18 cellular contexts compared by ENCODE assay signal in genomic region chr10:113515521-113516045, GRCh38. TPM values are rescaled to one million over a fixed set of nuclear protein-coding genes. Genes with fewer than 3 reads are reported as not detected.
DNase-seq lines count a peak whose midpoint lies in the region; ATAC-seq and TF ChIP-seq lines count a peak whose summit lies in the region.
"Had no signal": no experiment of that assay in that cellular context is flagged by ENCODE, and none has a peak within 500 bp of the region (broad histone marks: within the 10 kb centered on the region; RNA-seq: fewer than 3 reads in every experiment).

No MANE protein-coding gene starts in this region.

- H3K27me3 ChIP-seq in GM23248 (replicated peaks; ENCODE audit: insufficient read depth) (0 out of 2 replicates have a peak, but pooled peaks cover 2% of the 10 kb centered on the region), dorsolateral prefrontal cortex (peaks cover 0 to 2% (median 0%) of the 10 kb centered on the region in 45 donors)

- 12 to 18% methylated on average over 8 of the region's 8 CpGs for WGBS in GM23248 (ENCODE audit: low coverage in 1 of 2, low lambda C conversion rate in 2 of 2, missing lambda C conversion rate in 2 of 2), 2 experiments

- intact Hi-C loops in dorsolateral prefrontal cortex (cut with DNase I) = no loop called here

- H3K36me3 ChIP-seq in GM23248 (ENCODE audit: low read depth) = no peaks in the 10 kb centered on the region

- H4K20me1 ChIP-seq in GM23248 (ENCODE audit: insufficient read depth) = no peaks in the 10 kb centered on the region

- no peaks in the 10 kb centered on the region for H3K9me3 ChIP-seq in GM23248 (ENCODE audit: low read depth)

- no peaks in the 10 kb centered on the region for H3K9me2 ChIP-seq in GM23248 (ENCODE audit: insufficient read depth)

- in situ Hi-C loops in GM23248 (cut with MboI) = loop anchor here (10.0 kb wide), 1 partner anchor 121 kb away; no protein-coding TSS in a partner anchor

- peaks cover 17% of the 10 kb centered on the region for H3K4me1 ChIP-seq in GM23248 (ENCODE audit: insufficient read depth)

- H3K79me2 ChIP-seq in GM23248 (ENCODE audit: insufficient read depth) = no peaks in the 10 kb centered on the region

- peak; percentile 27 for DNase-seq in GM23248
- peak; percentile 11 for DNase-seq in choroid plexus epithelial cell (ENCODE audit: low read depth)
- peak; percentile 32 for DNase-seq in fibroblast of villous mesenchyme (ENCODE audit: low read depth)
- DNase-seq in GM10266 (ENCODE audit: extremely low spot score) = no peak
- DNase-seq in dorsolateral prefrontal cortex = no peak
- DNase-seq in NOMO-1 treated with dmso at 0.1 percent for 144 hours (lab: John Stamatoyannopoulos, UW; ENCODE audit: unreplicated experiment) = no peak
- DNase-seq: C1 segment of cervical spinal cord; CD8-positive, alpha-beta T cell; Karpas-422; NCI-H1694 treated with DMSO at 0.1 percent for 48 hours; NCI-H2081 treated with DMSO at 0.1 percent for 48 hours; NCI-H2171 treated with DMSO at 0.1 percent for 48 hours; NCI-H446; NCI-H526 had no signal

- ATAC-seq in GM21576 (IDR thresholded peaks at IDR 0.05; ENCODE audit: unreplicated experiment) = no peak
- ATAC-seq: CD8-positive, alpha-beta T cell; Right ventricle myocardium inferior had no signal

- H3F3A ChIP-seq in GM23248 (ENCODE audit: insufficient read depth) = 0 out of 2 replicates have a peak, but pooled peaks cover 2% of the 10 kb centered on the region

- H3K27ac ChIP-seq in GM23248 (no peak overlapping the region), dorsolateral prefrontal cortex (no peak overlapping the region)

- H3K4me3 ChIP-seq in GM23248 (no peak overlapping the region; the same call in 1 of the 2 replicates), choroid plexus epithelial cell (ENCODE audit: low read depth, low read length) (no peak overlapping the region), fibroblast of villous mesenchyme (ENCODE audit: low read depth, low read length) (no peak overlapping the region), dorsolateral prefrontal cortex (no peak overlapping the region)

- peak overlapping the region; percentile 49 for H2AFZ ChIP-seq in GM23248

- H3K9ac ChIP-seq in GM23248 = no peak overlapping the region

- no peak overlapping the region for H3K4me2 ChIP-seq in GM23248 (ENCODE audit: unreplicated experiment)

- no peak for TF ChIP-seq CTCF in choroid plexus epithelial cell (conservative IDR thresholded peaks at IDR 0.05; ENCODE audit: low read depth, low read length)
- TF ChIP-seq CTCF in fibroblast of villous mesenchyme (IDR thresholded peaks at IDR 0.05; ENCODE audit: insufficient read depth, low read depth, low read length) = no peak
- TF ChIP-seq CTCF in GM10266 (IDR thresholded peaks at IDR 0.05; ENCODE audit: control insufficient read depth, insufficient read depth, low read depth, missing control alignments) = no peak
- no peak for TF ChIP-seq CTCF in dorsolateral prefrontal cortex (IDR thresholded peaks at IDR 0.05 in 54 of 56, conservative IDR thresholded peaks at IDR 0.05 in 2 of 56; ENCODE audit: low read depth in 1 of 56, partially characterized antibody in 56 of 56)

RNA-seq across cellular contexts. Expression of gene HABP2, which starts 37.3 kb away (rescaled TPM):
- not detected in 2 replicates for total RNA-seq in GM23248 (2014; rRNA removed; shearing (Covaris generic))
- polyA plus RNA-seq in GM23248 (2016; fragmentation: Nextera tagmentation; extraction: Ambion mirVana) = not detected in 2 replicates
- total RNA-seq in fibroblast of villous mesenchyme (not detected in 2 replicates), dorsolateral prefrontal cortex (1 to 10 TPM in 112 of 120 experiments, under 1 TPM in 8; 0.39 to 5.3 (median 2.0) TPM)
- total RNA-seq: CD8-positive, alpha-beta T cell; M059J; Right ventricle myocardium inferior; SK-MEL-5 had no signal

Comparison
In these comparisons a context has a peak if more than half of its experiments do, and no peak if none do; other contexts are left out.
1. DNase-seq: peak in GM23248 (single experiment), choroid plexus epithelial cell (single experiment) and fibroblast of villous mesenchyme (single experiment); none in GM10266 (single experiment), dorsolateral prefrontal cortex (0 of 10) and NOMO-1 treated with dmso at 0.1 percent for 144 hours (single experiment).